36 cellular contexts compared by ENCODE assay signal in the genomic region with DNA sequence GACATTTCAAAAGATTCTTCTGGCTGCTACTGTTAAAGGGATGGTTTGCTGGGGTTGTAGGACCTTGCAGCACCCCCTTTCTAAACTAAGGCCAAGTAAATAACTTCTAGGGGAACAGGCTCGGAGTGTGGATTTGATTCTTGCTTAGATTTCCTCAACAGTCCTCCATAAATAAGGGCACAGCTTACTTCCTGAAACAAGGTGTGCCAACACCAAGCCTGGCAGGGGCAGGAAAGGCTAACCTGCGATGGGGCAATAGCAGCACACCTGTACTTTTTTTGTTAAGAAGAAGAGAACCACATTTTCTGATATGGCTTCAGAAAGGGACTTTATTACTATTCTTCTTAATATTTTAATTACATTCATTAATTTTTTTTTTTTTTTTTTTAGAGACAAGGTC.
"Had no signal": no experiment of that assay in that cellular context is flagged by ENCODE, and none has a peak within 500 bp of the region (broad histone marks: within the 10 kb centered on the region; RNA-seq: fewer than 3 reads in every experiment).

No MANE protein-coding gene starts in this region.

- H3K9me3 Mint-ChIP-seq: activated B cell treated with CpG ODN at 0.5 μM for 24 hours; activated CD4-positive, alpha-beta memory T cell treated with anti-CD3 and anti-CD28 coated beads for 36 hours; activated CD4-positive, alpha-beta T cell treated with anti-CD3 and anti-CD28 coated beads, Interleukin-2, amount 10 ng/mL, durations not matched to agents 24 days and 14 days; activated naive CD8-positive, alpha-beta T cell treated with anti-CD3 and anti-CD28 coated beads, Interleukin-2, amount 10 ng/mL, durations not matched to agents 7 days and 5 days; activated T-cell treated with anti-CD3 and anti-CD28 coated beads, Interleukin-2, amount 50 U/mL, for 24 hours; activated T-cell treated with anti-CD3 and anti-CD28 coated beads, Interleukin-2, amount 50 U/mL, for 72 hours; brain; dendritic cell treated with granulocyte-macrophage colony-stimulating factor and Interleukin-4, amounts not matched to agents 40 ng/mL and 50 ng/mL, for 4 days; effector memory CD8-positive, alpha-beta T cell; T-cell; T-helper 1 cell treated with Interleukin-12 subunit alpha and Interleukin-12 subunit beta and Interleukin-4 antibody, amounts not matched to agents 30 μg/mL and 1 μg/mL, for 36 hours; T-helper 2 cell treated with Interferon-gamma antibody and Interleukin-4, amounts not matched to agents 5 μg/mL and 100 μg/mL, for 36 hours had no signal

- H3K4me3 ChIP-seq: ascending aorta, breast epithelium, cardiac muscle cell, coronary artery, esophagus muscularis mucosa, gastrocnemius medialis, heart left ventricle had no signal

- H3K27ac ChIP-seq: ascending aorta, breast epithelium, cardiac muscle cell, coronary artery, foreskin keratinocyte, gastrocnemius medialis, heart left ventricle, WERI-Rb-1 had no signal

- DNase-seq: activated B cell treated with CpG ODN at 0.5 μM for 24 hours; activated CD4-positive, alpha-beta memory T cell treated with anti-CD3 and anti-CD28 coated beads for 36 hours; activated CD4-positive, alpha-beta T cell treated with anti-CD3 and anti-CD28 coated beads, Interleukin-2, amount 10 ng/mL, durations not matched to agents 24 days and 14 days; activated CD8-positive, alpha-beta memory T cell treated with anti-CD3 and anti-CD28 coated beads, Interleukin-2, amount 50 U/mL, for 48 hours; activated CD8-positive, alpha-beta T cell treated with anti-CD3 and anti-CD28 coated beads, Interleukin-2, amount 10 ng/mL, durations not matched to agents 7 days and 5 days; activated effector memory CD4-positive, alpha-beta T cell treated with Interleukin-2 at 50 U/mL for 16 hours; activated gamma-delta T cell treated with Interleukin-2 at 50 U/mL for 16 hours; activated naive CD4-positive, alpha-beta T cell treated with anti-CD3 and anti-CD28 coated beads, Interleukin-2, amount 50 U/mL, for 16 hours; activated naive CD4-positive, alpha-beta T cell treated with Interleukin-2 at 50 U/mL for 16 hours; activated naive CD8-positive, alpha-beta T cell treated with anti-CD3 and anti-CD28 coated beads, Interleukin-2, amount 10 ng/mL, durations not matched to agents 7 days and 5 days; activated T-cell treated with anti-CD3 and anti-CD28 coated beads for 4 hours; activated T-cell treated with anti-CD3 and anti-CD28 coated beads, Interleukin-2, amount 50 U/mL, for 24 hours; activated T-cell treated with anti-CD3 and anti-CD28 coated beads, Interleukin-2, amount 50 U/mL, for 72 hours; central memory CD4-positive, alpha-beta T cell; cerebellar nuclear complex; effector CD4-positive, alpha-beta T cell; effector memory CD8-positive, alpha-beta T cell; erythroblast; foreskin keratinocyte; gastrocnemius medialis; glutamatergic neuron; heart left ventricle; SW 1271; T-cell; T1000; WERI-Rb-1 had no signal

- H3K36me3 ChIP-seq: breast epithelium, cardiac muscle cell, gastrocnemius medialis had no signal

- ATAC-seq: activated CD4-positive, CD25-positive, alpha-beta regulatory T cell treated with anti-CD3 and anti-CD28 coated beads, Interleukin-2, amount 50 U/mL, for 24 hours; activated CD8-positive, alpha-beta T cell treated with anti-CD3 and anti-CD28 coated beads, Interleukin-2, amount 10 ng/mL, durations not matched to agents 7 days and 5 days; activated T-cell treated with anti-CD3 and anti-CD28 coated beads, Interleukin-2, amount 50 U/mL, for 72 hours; effector memory CD8-positive, alpha-beta T cell; foreskin keratinocyte; gastrocnemius medialis; heart left ventricle; T-cell had no signal

- H3K27me3 Mint-ChIP-seq: activated B cell treated with CpG ODN at 0.5 μM for 24 hours; activated CD4-positive, alpha-beta memory T cell treated with anti-CD3 and anti-CD28 coated beads for 36 hours; activated CD4-positive, alpha-beta T cell treated with anti-CD3 and anti-CD28 coated beads, Interleukin-2, amount 10 ng/mL, durations not matched to agents 24 days and 14 days; activated naive CD8-positive, alpha-beta T cell treated with anti-CD3 and anti-CD28 coated beads, Interleukin-2, amount 10 ng/mL, durations not matched to agents 7 days and 5 days; activated T-cell treated with anti-CD3 and anti-CD28 coated beads, Interleukin-2, amount 50 U/mL, for 24 hours; brain; dendritic cell treated with granulocyte-macrophage colony-stimulating factor and Interleukin-4, amounts not matched to agents 40 ng/mL and 50 ng/mL, for 4 days; effector memory CD8-positive, alpha-beta T cell; T-cell had no signal

- H3K9me3 ChIP-seq: ascending aorta, breast epithelium, esophagus muscularis mucosa, gastrocnemius medialis, heart left ventricle had no signal

- H3K27ac Mint-ChIP-seq: activated B cell treated with CpG ODN at 0.5 μM for 24 hours; activated CD4-positive, alpha-beta memory T cell treated with anti-CD3 and anti-CD28 coated beads for 36 hours; activated CD4-positive, alpha-beta T cell treated with anti-CD3 and anti-CD28 coated beads, Interleukin-2, amount 10 ng/mL, durations not matched to agents 24 days and 14 days; activated CD8-positive, alpha-beta T cell treated with anti-CD3 and anti-CD28 coated beads, Interleukin-2, amount 10 ng/mL, durations not matched to agents 7 days and 5 days; activated naive CD8-positive, alpha-beta T cell treated with anti-CD3 and anti-CD28 coated beads, Interleukin-2, amount 10 ng/mL, durations not matched to agents 7 days and 5 days; activated T-cell treated with anti-CD3 and anti-CD28 coated beads, Interleukin-2, amount 50 U/mL, for 24 hours; activated T-cell treated with anti-CD3 and anti-CD28 coated beads, Interleukin-2, amount 50 U/mL, for 72 hours; dendritic cell treated with granulocyte-macrophage colony-stimulating factor and Interleukin-4, amounts not matched to agents 40 ng/mL and 50 ng/mL, for 4 days; effector memory CD8-positive, alpha-beta T cell; T-helper 1 cell treated with Interleukin-12 subunit alpha and Interleukin-12 subunit beta and Interleukin-4 antibody, amounts not matched to agents 30 μg/mL and 1 μg/mL, for 36 hours; T-helper 2 cell treated with Interferon-gamma antibody and Interleukin-4, amounts not matched to agents 5 μg/mL and 100 μg/mL, for 36 hours had no signal

- H3K4me3 Mint-ChIP-seq: activated B cell treated with CpG ODN at 0.5 μM for 24 hours; activated CD4-positive, alpha-beta memory T cell treated with anti-CD3 and anti-CD28 coated beads for 36 hours; activated CD4-positive, alpha-beta T cell treated with anti-CD3 and anti-CD28 coated beads, Interleukin-2, amount 10 ng/mL, durations not matched to agents 24 days and 14 days; activated CD8-positive, alpha-beta T cell treated with anti-CD3 and anti-CD28 coated beads, Interleukin-2, amount 10 ng/mL, durations not matched to agents 7 days and 5 days; activated naive CD8-positive, alpha-beta T cell treated with anti-CD3 and anti-CD28 coated beads, Interleukin-2, amount 10 ng/mL, durations not matched to agents 7 days and 5 days; activated T-cell treated with anti-CD3 and anti-CD28 coated beads, Interleukin-2, amount 50 U/mL, for 24 hours; activated T-cell treated with anti-CD3 and anti-CD28 coated beads, Interleukin-2, amount 50 U/mL, for 72 hours; brain; dendritic cell treated with granulocyte-macrophage colony-stimulating factor and Interleukin-4, amounts not matched to agents 40 ng/mL and 50 ng/mL, for 4 days; effector memory CD8-positive, alpha-beta T cell; T-cell; T-helper 1 cell treated with Interleukin-12 subunit alpha and Interleukin-12 subunit beta and Interleukin-4 antibody, amounts not matched to agents 30 μg/mL and 1 μg/mL, for 36 hours; T-helper 2 cell treated with Interferon-gamma antibody and Interleukin-4, amounts not matched to agents 5 μg/mL and 100 μg/mL, for 36 hours had no signal

- H3K27me3 ChIP-seq: ascending aorta, breast epithelium, cardiac muscle cell, esophagus muscularis mucosa, foreskin keratinocyte, gastrocnemius medialis, heart left ventricle had no signal

- H3K4me1 ChIP-seq: ascending aorta, breast epithelium had no signal
